1 cellular context compared by ENCODE assay signal in the genomic region with DNA sequence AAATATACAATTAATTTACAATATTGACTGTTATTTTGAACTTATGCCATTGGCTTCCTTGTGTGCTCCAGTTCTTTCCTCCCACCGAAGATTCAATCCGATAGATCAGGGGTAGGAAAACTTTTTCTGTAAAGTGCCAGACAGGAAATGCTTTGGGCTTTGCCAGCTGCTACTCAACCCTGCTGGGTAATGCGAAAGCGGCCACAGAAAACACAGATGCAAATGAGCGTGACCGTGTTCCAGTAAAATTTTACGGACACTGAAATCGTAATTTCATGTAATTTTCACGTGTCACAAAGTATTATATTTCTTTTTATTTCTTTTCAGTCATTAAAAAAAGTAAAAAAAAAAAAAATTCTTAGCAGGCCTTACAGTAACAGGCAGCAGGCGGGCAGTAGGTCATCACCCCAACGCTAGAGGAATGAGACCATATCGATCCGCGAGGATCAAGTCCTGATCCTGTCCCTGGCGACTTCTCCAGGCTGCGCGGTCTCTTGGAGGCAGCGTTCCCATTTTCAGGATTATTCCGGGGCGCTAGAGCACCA.
TF ChIP-seq lines count a peak whose summit lies in the region.

No MANE protein-coding gene starts in this region.

TF ChIP-seq in GM12878, 131 proteins besides CTCF, POLR2A, EP300 and RAD21 (continues in another document):
- no peak for TF ChIP-seq ZZZ3 (IDR thresholded peaks at IDR 0.05; ENCODE audit: control insufficient read depth, insufficient read length, low read depth)
- TF ChIP-seq DPF2 (IDR thresholded peaks at IDR 0.05): peak; percentile 54
- TF ChIP-seq SMARCA5 (IDR thresholded peaks at IDR 0.05): no peak
- TF ChIP-seq MTA2 (IDR thresholded peaks at IDR 0.05; ENCODE audit: low read depth): 0 out of 2 replicates have a peak, but pooled peaks have one; percentile 32
- TF ChIP-seq BCL11A (IDR thresholded peaks at IDR 0.05; ENCODE audit: low read depth, low read length): no peak
- no peak for TF ChIP-seq STAT1 (conservative IDR thresholded peaks at IDR 0.05)
- TF ChIP-seq POLR2AphosphoS2 (IDR thresholded peaks at IDR 0.05; ENCODE audit: low read depth, low read length): no peak
- no peak for TF ChIP-seq CBX3 (IDR thresholded peaks at IDR 0.05; ENCODE audit: borderline replicate concordance, low read depth)
- no peak for TF ChIP-seq ZNF217 (IDR thresholded peaks at IDR 0.05)
- TF ChIP-seq LARP7 (IDR thresholded peaks at IDR 0.05): no peak
- no peak for TF ChIP-seq SIX5 (IDR thresholded peaks at IDR 0.05; ENCODE audit: low read depth, low read length, severe bottlenecking)
- TF ChIP-seq, protein P1, sequence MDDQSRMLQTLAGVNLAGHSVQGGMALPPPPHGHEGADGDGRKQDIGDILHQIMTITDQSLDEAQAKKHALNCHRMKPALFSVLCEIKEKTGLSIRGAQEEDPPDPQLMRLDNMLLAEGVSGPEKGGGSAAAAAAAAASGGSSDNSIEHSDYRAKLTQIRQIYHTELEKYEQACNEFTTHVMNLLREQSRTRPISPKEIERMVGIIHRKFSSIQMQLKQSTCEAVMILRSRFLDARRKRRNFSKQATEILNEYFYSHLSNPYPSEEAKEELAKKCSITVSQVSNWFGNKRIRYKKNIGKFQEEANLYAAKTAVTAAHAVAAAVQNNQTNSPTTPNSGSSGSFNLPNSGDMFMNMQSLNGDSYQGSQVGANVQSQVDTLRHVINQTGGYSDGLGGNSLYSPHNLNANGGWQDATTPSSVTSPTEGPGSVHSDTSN (IDR thresholded peaks at IDR 0.05; ENCODE audit: insufficient replicate concordance, low read depth, low read length): no peak
- TF ChIP-seq, protein P2, sequence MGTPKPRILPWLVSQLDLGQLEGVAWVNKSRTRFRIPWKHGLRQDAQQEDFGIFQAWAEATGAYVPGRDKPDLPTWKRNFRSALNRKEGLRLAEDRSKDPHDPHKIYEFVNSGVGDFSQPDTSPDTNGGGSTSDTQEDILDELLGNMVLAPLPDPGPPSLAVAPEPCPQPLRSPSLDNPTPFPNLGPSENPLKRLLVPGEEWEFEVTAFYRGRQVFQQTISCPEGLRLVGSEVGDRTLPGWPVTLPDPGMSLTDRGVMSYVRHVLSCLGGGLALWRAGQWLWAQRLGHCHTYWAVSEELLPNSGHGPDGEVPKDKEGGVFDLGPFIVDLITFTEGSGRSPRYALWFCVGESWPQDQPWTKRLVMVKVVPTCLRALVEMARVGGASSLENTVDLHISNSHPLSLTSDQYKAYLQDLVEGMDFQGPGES (IDR thresholded peaks at IDR 0.05): no peak
- no peak for TF ChIP-seq MEF2B (IDR thresholded peaks at IDR 0.05; ENCODE audit: partially characterized antibody, poor library complexity, severe bottlenecking)
- TF ChIP-seq RFX5 (IDR thresholded peaks at IDR 0.05; ENCODE audit: low read depth, low read length): no peak
- TF ChIP-seq SPI1 (IDR thresholded peaks at IDR 0.05; ENCODE audit: borderline replicate concordance, insufficient read depth, low read depth, low read length): no peak
- TF ChIP-seq FOS (IDR thresholded peaks at IDR 0.05; ENCODE audit: borderline replicate concordance, extremely low read depth, insufficient read length): no peak
- TF ChIP-seq JUND (IDR thresholded peaks at IDR 0.05; ENCODE audit: low read depth, low read length): no peak
- no peak for TF ChIP-seq RCOR1 (conservative IDR thresholded peaks at IDR 0.05; ENCODE audit: low read depth, low read length)
- TF ChIP-seq, protein P3, sequence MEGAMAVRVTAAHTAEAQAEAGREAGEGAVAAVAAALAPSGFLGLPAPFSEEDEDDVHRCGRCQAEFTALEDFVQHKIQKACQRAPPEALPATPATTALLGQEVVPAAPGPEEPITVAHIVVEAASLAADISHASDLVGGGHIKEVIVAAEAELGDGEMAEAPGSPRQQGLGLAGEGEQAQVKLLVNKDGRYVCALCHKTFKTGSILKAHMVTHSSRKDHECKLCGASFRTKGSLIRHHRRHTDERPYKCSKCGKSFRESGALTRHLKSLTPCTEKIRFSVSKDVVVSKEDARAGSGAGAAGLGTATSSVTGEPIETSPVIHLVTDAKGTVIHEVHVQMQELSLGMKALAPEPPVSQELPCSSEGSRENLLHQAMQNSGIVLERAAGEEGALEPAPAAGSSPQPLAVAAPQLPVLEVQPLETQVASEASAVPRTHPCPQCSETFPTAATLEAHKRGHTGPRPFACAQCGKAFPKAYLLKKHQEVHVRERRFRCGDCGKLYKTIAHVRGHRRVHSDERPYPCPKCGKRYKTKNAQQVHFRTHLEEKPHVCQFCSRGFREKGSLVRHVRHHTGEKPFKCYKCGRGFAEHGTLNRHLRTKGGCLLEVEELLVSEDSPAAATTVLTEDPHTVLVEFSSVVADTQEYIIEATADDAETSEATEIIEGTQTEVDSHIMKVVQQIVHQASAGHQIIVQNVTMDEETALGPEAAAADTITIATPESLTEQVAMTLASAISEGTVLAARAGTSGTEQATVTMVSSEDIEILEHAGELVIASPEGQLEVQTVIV (IDR thresholded peaks at IDR 0.05; ENCODE audit: borderline replicate concordance, partially characterized antibody): no peak
- no peak for TF ChIP-seq POLR2AphosphoS5 (IDR thresholded peaks at IDR 0.05; ENCODE audit: low read length)
- TF ChIP-seq, protein P4, sequence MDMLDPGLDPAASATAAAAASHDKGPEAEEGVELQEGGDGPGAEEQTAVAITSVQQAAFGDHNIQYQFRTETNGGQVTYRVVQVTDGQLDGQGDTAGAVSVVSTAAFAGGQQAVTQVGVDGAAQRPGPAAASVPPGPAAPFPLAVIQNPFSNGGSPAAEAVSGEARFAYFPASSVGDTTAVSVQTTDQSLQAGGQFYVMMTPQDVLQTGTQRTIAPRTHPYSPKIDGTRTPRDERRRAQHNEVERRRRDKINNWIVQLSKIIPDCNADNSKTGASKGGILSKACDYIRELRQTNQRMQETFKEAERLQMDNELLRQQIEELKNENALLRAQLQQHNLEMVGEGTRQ (IDR thresholded peaks at IDR 0.05; ENCODE audit: borderline replicate concordance, low read depth, low read length): no peak
- TF ChIP-seq MTA3 (IDR thresholded peaks at IDR 0.05; ENCODE audit: borderline replicate concordance, low read length): 0 out of 2 replicates have a peak, but pooled peaks have one; percentile 52
- TF ChIP-seq, protein P5, sequence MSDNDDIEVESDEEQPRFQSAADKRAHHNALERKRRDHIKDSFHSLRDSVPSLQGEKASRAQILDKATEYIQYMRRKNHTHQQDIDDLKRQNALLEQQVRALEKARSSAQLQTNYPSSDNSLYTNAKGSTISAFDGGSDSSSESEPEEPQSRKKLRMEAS (IDR thresholded peaks at IDR 0.05; ENCODE audit: low read depth, low read length): no peak
- TF ChIP-seq SREBF2 (IDR thresholded peaks at IDR 0.05; ENCODE audit: low read length): no peak
- TF ChIP-seq, protein P6, sequence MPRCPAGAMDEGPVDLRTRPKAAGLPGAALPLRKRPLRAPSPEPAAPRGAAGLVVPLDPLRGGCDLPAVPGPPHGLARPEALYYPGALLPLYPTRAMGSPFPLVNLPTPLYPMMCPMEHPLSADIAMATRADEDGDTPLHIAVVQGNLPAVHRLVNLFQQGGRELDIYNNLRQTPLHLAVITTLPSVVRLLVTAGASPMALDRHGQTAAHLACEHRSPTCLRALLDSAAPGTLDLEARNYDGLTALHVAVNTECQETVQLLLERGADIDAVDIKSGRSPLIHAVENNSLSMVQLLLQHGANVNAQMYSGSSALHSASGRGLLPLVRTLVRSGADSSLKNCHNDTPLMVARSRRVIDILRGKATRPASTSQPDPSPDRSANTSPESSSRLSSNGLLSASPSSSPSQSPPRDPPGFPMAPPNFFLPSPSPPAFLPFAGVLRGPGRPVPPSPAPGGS (IDR thresholded peaks at IDR 0.05; ENCODE audit: borderline replicate concordance, insufficient read depth, low read depth, low read length, poor library complexity, severe bottlenecking): no peak
- TF ChIP-seq STAT3 (IDR thresholded peaks at IDR 0.05; ENCODE audit: low read depth, low read length): no peak
- TF ChIP-seq, protein P7, sequence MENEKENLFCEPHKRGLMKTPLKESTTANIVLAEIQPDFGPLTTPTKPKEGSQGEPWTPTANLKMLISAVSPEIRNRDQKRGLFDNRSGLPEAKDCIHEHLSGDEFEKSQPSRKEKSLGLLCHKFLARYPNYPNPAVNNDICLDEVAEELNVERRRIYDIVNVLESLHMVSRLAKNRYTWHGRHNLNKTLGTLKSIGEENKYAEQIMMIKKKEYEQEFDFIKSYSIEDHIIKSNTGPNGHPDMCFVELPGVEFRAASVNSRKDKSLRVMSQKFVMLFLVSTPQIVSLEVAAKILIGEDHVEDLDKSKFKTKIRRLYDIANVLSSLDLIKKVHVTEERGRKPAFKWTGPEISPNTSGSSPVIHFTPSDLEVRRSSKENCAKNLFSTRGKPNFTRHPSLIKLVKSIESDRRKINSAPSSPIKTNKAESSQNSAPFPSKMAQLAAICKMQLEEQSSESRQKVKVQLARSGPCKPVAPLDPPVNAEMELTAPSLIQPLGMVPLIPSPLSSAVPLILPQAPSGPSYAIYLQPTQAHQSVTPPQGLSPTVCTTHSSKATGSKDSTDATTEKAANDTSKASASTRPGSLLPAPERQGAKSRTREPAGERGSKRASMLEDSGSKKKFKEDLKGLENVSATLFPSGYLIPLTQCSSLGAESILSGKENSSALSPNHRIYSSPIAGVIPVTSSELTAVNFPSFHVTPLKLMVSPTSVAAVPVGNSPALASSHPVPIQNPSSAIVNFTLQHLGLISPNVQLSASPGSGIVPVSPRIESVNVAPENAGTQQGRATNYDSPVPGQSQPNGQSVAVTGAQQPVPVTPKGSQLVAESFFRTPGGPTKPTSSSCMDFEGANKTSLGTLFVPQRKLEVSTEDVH (IDR thresholded peaks at IDR 0.05; ENCODE audit: low read depth, partially characterized antibody): no peak
- TF ChIP-seq KLF5 (IDR thresholded peaks at IDR 0.05; ENCODE audit: partially characterized antibody): no peak
- TF ChIP-seq GABPA (IDR thresholded peaks at IDR 0.05; ENCODE audit: low read depth): no peak
- TF ChIP-seq, protein P8, sequence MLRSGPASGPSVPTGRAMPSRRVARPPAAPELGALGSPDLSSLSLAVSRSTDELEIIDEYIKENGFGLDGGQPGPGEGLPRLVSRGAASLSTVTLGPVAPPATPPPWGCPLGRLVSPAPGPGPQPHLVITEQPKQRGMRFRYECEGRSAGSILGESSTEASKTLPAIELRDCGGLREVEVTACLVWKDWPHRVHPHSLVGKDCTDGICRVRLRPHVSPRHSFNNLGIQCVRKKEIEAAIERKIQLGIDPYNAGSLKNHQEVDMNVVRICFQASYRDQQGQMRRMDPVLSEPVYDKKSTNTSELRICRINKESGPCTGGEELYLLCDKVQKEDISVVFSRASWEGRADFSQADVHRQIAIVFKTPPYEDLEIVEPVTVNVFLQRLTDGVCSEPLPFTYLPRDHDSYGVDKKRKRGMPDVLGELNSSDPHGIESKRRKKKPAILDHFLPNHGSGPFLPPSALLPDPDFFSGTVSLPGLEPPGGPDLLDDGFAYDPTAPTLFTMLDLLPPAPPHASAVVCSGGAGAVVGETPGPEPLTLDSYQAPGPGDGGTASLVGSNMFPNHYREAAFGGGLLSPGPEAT (IDR thresholded peaks at IDR 0.05; ENCODE audit: low read depth): 0 out of 2 replicates have a peak, but pooled peaks have one; percentile 37
- no peak for TF ChIP-seq FOXK2 (IDR thresholded peaks at IDR 0.05)
- no peak for TF ChIP-seq TAF1 (IDR thresholded peaks at IDR 0.05; ENCODE audit: borderline replicate concordance, low read depth, low read length)
- TF ChIP-seq BRCA1 (IDR thresholded peaks at IDR 0.05; ENCODE audit: low read depth, low read length): no peak
- no peak for TF ChIP-seq RELA (IDR thresholded peaks at IDR 0.05; ENCODE audit: borderline replicate concordance, partially characterized antibody)
- TF ChIP-seq SUPT20H (IDR thresholded peaks at IDR 0.05; ENCODE audit: borderline replicate concordance, control insufficient read depth, low read depth, low read length): no peak
- TF ChIP-seq, protein P9, sequence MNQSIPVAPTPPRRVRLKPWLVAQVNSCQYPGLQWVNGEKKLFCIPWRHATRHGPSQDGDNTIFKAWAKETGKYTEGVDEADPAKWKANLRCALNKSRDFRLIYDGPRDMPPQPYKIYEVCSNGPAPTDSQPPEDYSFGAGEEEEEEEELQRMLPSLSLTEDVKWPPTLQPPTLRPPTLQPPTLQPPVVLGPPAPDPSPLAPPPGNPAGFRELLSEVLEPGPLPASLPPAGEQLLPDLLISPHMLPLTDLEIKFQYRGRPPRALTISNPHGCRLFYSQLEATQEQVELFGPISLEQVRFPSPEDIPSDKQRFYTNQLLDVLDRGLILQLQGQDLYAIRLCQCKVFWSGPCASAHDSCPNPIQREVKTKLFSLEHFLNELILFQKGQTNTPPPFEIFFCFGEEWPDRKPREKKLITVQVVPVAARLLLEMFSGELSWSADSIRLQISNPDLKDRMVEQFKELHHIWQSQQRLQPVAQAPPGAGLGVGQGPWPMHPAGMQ (IDR thresholded peaks at IDR 0.05; ENCODE audit: borderline replicate concordance): no peak
- TF ChIP-seq ZNF384 (IDR thresholded peaks at IDR 0.05; ENCODE audit: borderline replicate concordance, low read depth, low read length): no peak
- no peak for TF ChIP-seq KAT2A (conservative IDR thresholded peaks at IDR 0.05; ENCODE audit: control insufficient read depth, low read depth, low read length)
- TF ChIP-seq SP1 (IDR thresholded peaks at IDR 0.05; ENCODE audit: low read depth, low read length): no peak
- no peak for TF ChIP-seq CHD2 (IDR thresholded peaks at IDR 0.05; ENCODE audit: borderline replicate concordance, low read depth, low read length)
- no peak for TF ChIP-seq HDGF (IDR thresholded peaks at IDR 0.05)
- no peak for TF ChIP-seq ZNF207 (IDR thresholded peaks at IDR 0.05; ENCODE audit: borderline replicate concordance)
- TF ChIP-seq NR2F1 (conservative IDR thresholded peaks at IDR 0.05): no peak
- no peak for TF ChIP-seq HDAC6 (IDR thresholded peaks at IDR 0.05; ENCODE audit: unreplicated experiment)
- TF ChIP-seq, protein P10, sequence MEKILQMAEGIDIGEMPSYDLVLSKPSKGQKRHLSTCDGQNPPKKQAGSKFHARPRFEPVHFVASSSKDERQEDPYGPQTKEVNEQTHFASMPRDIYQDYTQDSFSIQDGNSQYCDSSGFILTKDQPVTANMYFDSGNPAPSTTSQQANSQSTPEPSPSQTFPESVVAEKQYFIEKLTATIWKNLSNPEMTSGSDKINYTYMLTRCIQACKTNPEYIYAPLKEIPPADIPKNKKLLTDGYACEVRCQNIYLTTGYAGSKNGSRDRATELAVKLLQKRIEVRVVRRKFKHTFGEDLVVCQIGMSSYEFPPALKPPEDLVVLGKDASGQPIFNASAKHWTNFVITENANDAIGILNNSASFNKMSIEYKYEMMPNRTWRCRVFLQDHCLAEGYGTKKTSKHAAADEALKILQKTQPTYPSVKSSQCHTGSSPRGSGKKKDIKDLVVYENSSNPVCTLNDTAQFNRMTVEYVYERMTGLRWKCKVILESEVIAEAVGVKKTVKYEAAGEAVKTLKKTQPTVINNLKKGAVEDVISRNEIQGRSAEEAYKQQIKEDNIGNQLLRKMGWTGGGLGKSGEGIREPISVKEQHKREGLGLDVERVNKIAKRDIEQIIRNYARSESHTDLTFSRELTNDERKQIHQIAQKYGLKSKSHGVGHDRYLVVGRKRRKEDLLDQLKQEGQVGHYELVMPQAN (conservative IDR thresholded peaks at IDR 0.05): 0 out of 2 replicates have a peak, but pooled peaks have one; percentile 29
- TF ChIP-seq, protein P11, sequence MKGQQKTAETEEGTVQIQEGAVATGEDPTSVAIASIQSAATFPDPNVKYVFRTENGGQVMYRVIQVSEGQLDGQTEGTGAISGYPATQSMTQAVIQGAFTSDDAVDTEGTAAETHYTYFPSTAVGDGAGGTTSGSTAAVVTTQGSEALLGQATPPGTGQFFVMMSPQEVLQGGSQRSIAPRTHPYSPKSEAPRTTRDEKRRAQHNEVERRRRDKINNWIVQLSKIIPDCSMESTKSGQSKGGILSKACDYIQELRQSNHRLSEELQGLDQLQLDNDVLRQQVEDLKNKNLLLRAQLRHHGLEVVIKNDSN (IDR thresholded peaks at IDR 0.05; ENCODE audit: borderline replicate concordance, extremely low read length, insufficient read depth, low read depth, low read length): no peak
- TF ChIP-seq EED (IDR thresholded peaks at IDR 0.05; ENCODE audit: low read depth): no peak; the same call in 1 of the 2 replicates
- TF ChIP-seq ZNF24 (IDR thresholded peaks at IDR 0.05): no peak
